In genomic region chr1:32650157-32650751, GRCh38 we compare ENCODE assay signal across 8 cellular contexts. TPM values are rescaled to one million over a fixed set of nuclear protein-coding genes. Genes with fewer than 3 reads are reported as not detected.
DNase-seq lines count a peak whose midpoint lies in the region; ATAC-seq, FAIRE-seq and TF ChIP-seq lines count a peak whose summit lies in the region.

ZBTB8OS (minus strand) TSS chr1:32650550; CDS start chr1:32650529, 21 bp downstream.

- H3K27ac Mint-ChIP-seq in activated naive CD8-positive, alpha-beta T cell treated with anti-CD3 and anti-CD28 coated beads, Interleukin-2, amount 50 U/mL, for 24 hours: peak within 1 kb of the TSS; percentile 100

- H3K9me3 ChIP-seq in SU-DHL-6 (ENCODE audit: insufficient read depth, low read length): no peaks in the 10 kb centered on the region
- no peaks in the 10 kb centered on the region for H3K9me3 ChIP-seq in pancreas
- no peaks in the 10 kb centered on the region for H3K9me3 ChIP-seq in tibial artery

- H3K9me2 ChIP-seq in SU-DHL-6 (replicated peaks; ENCODE audit: insufficient read depth, low read length): no peaks in the 10 kb centered on the region

- no peaks in the 10 kb centered on the region for H3K27me3 Mint-ChIP-seq in activated naive CD8-positive, alpha-beta T cell treated with anti-CD3 and anti-CD28 coated beads, Interleukin-2, amount 50 U/mL, for 24 hours

- H3K9ac ChIP-seq in SU-DHL-6 (ENCODE audit: low read length): peak within 1 kb of the TSS; percentile 88

- H3K4me1 Mint-ChIP-seq in activated naive CD8-positive, alpha-beta T cell treated with anti-CD3 and anti-CD28 coated beads, Interleukin-2, amount 50 U/mL, for 24 hours: peaks cover 67% of the 10 kb centered on the region

- H3K4me3 ChIP-seq in GM08714 (ENCODE audit: low read length): peak within 1 kb of the TSS; percentile 86
- peak within 1 kb of the TSS; percentile 73 for H3K4me3 ChIP-seq in SU-DHL-6 (ENCODE audit: insufficient read depth, low read length, poor library complexity, severe bottlenecking)
- H3K4me3 ChIP-seq in pancreas: peak within 1 kb of the TSS; percentile 60 to 84 (median 72)
- H3K4me3 ChIP-seq in tibial artery: peak within 1 kb of the TSS; percentile 69 to 74

- TF ChIP-seq CTCF in SU-DHL-6 (IDR thresholded peaks at IDR 0.05; ENCODE audit: insufficient read depth, low read length, poor library complexity, severe bottlenecking): no peak
- no peak for TF ChIP-seq CTCF in pancreas (IDR thresholded peaks at IDR 0.05)
- TF ChIP-seq CTCF in tibial artery (IDR thresholded peaks at IDR 0.05): no peak

- no peak within 1 kb of the TSS for H2AFZ ChIP-seq in SU-DHL-6 (ENCODE audit: low read depth, low read length, severe bottlenecking)

- H3K9me3 Mint-ChIP-seq in activated naive CD8-positive, alpha-beta T cell treated with anti-CD3 and anti-CD28 coated beads, Interleukin-2, amount 50 U/mL, for 24 hours: no peaks in the 10 kb centered on the region

- H3K4me3 Mint-ChIP-seq in activated naive CD8-positive, alpha-beta T cell treated with anti-CD3 and anti-CD28 coated beads, Interleukin-2, amount 50 U/mL, for 24 hours: peak within 1 kb of the TSS; percentile 100

- peaks cover 36% of the 10 kb centered on the region for H3F3A ChIP-seq in SU-DHL-6 (ENCODE audit: insufficient read depth)

- intact Hi-C loops in Right ventricle myocardium superior (cut with DNase I) (no loop called here), pancreas (cut with DNase I) (no loop called here), tibial artery (cut with DNase I; ENCODE audit: low total_unique reads) (loop anchor here (5.0 kb wide), 1 partner anchor 42 kb away; no protein-coding TSS in a partner anchor)

- peaks cover 14 to 32% (median 23%) of the 10 kb centered on the region in 3 donors for H3K4me1 ChIP-seq in pancreas
- peaks cover 0 to 55% (median 33%) of the 10 kb centered on the region in 4 donors for H3K4me1 ChIP-seq in tibial artery

- H3K36me3 Mint-ChIP-seq in activated naive CD8-positive, alpha-beta T cell treated with anti-CD3 and anti-CD28 coated beads, Interleukin-2, amount 50 U/mL, for 24 hours (ENCODE audit: low read depth): peaks cover 46% of the 10 kb centered on the region

- WGBS in pancreas, 2 donors: 0% methylated on average over 24 of the region's 24 CpGs

- DNase-seq in NCI-H128 (lab: John Stamatoyannopoulos, UW; ENCODE audit: unreplicated experiment): peak; percentile 92
- peak; percentile 86 for DNase-seq in activated naive CD8-positive, alpha-beta T cell treated with anti-CD3 and anti-CD28 coated beads, Interleukin-2, amount 50 U/mL, for 24 hours
- DNase-seq in Right ventricle myocardium superior: peak; percentile 93
- DNase-seq in pancreas: peak; percentile 86 to 94 (median 93)
- DNase-seq in tibial artery: peak; percentile 93 to 94

- H3K27me3 ChIP-seq in SU-DHL-6 (ENCODE audit: low read length): no peaks in the 10 kb centered on the region
- no peaks in the 10 kb centered on the region for H3K27me3 ChIP-seq in pancreas
- H3K27me3 ChIP-seq in tibial artery: no peaks in the 10 kb centered on the region

- peak within 1 kb of the TSS; percentile 99 for H3K4me2 ChIP-seq in SU-DHL-6 (ENCODE audit: low read depth, low read length, poor library complexity, severe bottlenecking)

- peaks cover 85% of the 10 kb centered on the region for H3K79me2 ChIP-seq in SU-DHL-6 (ENCODE audit: insufficient read depth, low read length)

- H3K36me3 ChIP-seq in SU-DHL-6 (ENCODE audit: low read length) (peaks cover 34% of the 10 kb centered on the region), pancreas (peaks cover 0 to 10% (median 3%) of the 10 kb centered on the region in 3 donors), tibial artery (peaks cover 8 to 26% (median 13%) of the 10 kb centered on the region in 3 donors)

- ATAC-seq in HG02610 (IDR thresholded peaks at IDR 0.05; ENCODE audit: unreplicated experiment) (peak; percentile 64), Right ventricle myocardium superior (ENCODE audit: poor library complexity) (peak; percentile 92), pancreas (peak; percentile 85 to 92 (median 86))
- peak; percentile 85 for ATAC-seq in activated naive CD8-positive, alpha-beta T cell treated with anti-CD3 and anti-CD28 coated beads, Interleukin-2, amount 50 U/mL, for 24 hours

- H4K20me1 ChIP-seq in SU-DHL-6 (ENCODE audit: low read depth, low read length): peaks cover 11% of the 10 kb centered on the region

- peak; percentile 13 for FAIRE-seq in pancreas (lab: Jason Lieb, UNC)

- peak within 1 kb of the TSS; percentile 97 for H3K27ac ChIP-seq in SU-DHL-6 (ENCODE audit: low read depth, low read length)
- peak within 1 kb of the TSS; percentile 88 to 100 (median 98) for H3K27ac ChIP-seq in pancreas
- peak within 1 kb of the TSS; percentile 91 to 95 for H3K27ac ChIP-seq in tibial artery

RNA-seq across cellular contexts. Expression of gene ZBTB8OS, which starts in this region (rescaled TPM):
- total RNA-seq in Right ventricle myocardium superior: 34.4 TPM
- total RNA-seq in pancreas: 10 to 100 TPM; 11.6 to 20.9 (median 16.3) TPM
- polyA plus RNA-seq in pancreas: 10 to 100 TPM; 30.0 to 37.0 TPM

Comparison
In these comparisons a context has a peak if more than half of its experiments do, and no peak if none do; other contexts are left out.
1. Peak in every context shown above with its lines: DNase-seq, ATAC-seq, H3K4me3 ChIP-seq and H3K27ac ChIP-seq.